Comparison of ENCODE assay signal across 8 cellular contexts in genomic region chr17:41917192-41917591, GRCh38. TPM values are rescaled to one million over a fixed set of nuclear protein-coding genes. Genes with fewer than 3 reads are reported as not detected.
DNase-seq lines count a peak whose midpoint lies in the region; ATAC-seq and TF ChIP-seq lines count a peak whose summit lies in the region.

No MANE protein-coding gene starts in this region.

- peak overlapping the region; percentile 85 for H3K4me2 ChIP-seq in trophoblast cell (ENCODE audit: low read length)

- intact Hi-C loops in esophagus muscularis mucosa (cut with DNase I), result no loop called here

- no peak overlapping the region for H2BK5ac ChIP-seq in trophoblast cell (ENCODE audit: low read depth, low read length, poor library complexity)

- CTCF ChIA-PET in RWPE1 (lab: Yijun Ruan, JAX), result no interaction called here

- TF ChIP-seq CTCF in RWPE1 (conservative IDR thresholded peaks at IDR 0.05; ENCODE audit: low read depth) (no peak), esophagus muscularis mucosa (IDR thresholded peaks at IDR 0.05) (no peak)

- no peak overlapping the region for H4K8ac ChIP-seq in trophoblast cell (ENCODE audit: low read depth, low read length)

- H2BK120ac ChIP-seq in trophoblast cell (ENCODE audit: insufficient read depth, low read length, poor library complexity), result no peak overlapping the region

- H3K4me3 ChIP-seq in GM08714 (ENCODE audit: low read length), result peak overlapping the region; percentile 77
- H3K4me3 ChIP-seq in esophagus muscularis mucosa, result peak overlapping the region; percentile 63 to 99 (median 90)
- H3K4me3 ChIP-seq in trophoblast cell (ENCODE audit: low read depth, low read length), result no peak overlapping the region

- ATAC-seq in HG03280 (IDR thresholded peaks at IDR 0.05; ENCODE audit: unreplicated experiment), result no peak

- H3K9ac ChIP-seq in trophoblast cell (ENCODE audit: low read length), result no peak overlapping the region

- H3K14ac ChIP-seq in trophoblast cell (ENCODE audit: low read length), result no peak overlapping the region

- peaks cover 32% of the 10 kb centered on the region for H3K79me2 ChIP-seq in trophoblast cell (ENCODE audit: control insufficient read depth, insufficient read depth, low read length, poor library complexity)

- TF ChIP-seq POLR2A in esophagus muscularis mucosa (IDR thresholded peaks at IDR 0.05; ENCODE audit: low read depth), result no peak

- no peak overlapping the region for H2AK5ac ChIP-seq in trophoblast cell (ENCODE audit: low read length)

- H3K79me1 ChIP-seq in trophoblast cell (ENCODE audit: low read length), result peaks cover 14% of the 10 kb centered on the region

- DNase-seq in RWPE1 (ENCODE audit: low spot score) (peak; percentile 8), esophagus muscularis mucosa (ENCODE audit: extremely low spot score) (no peak), trophoblast cell (no peak), NCI-H2107 treated with DMSO at 0.1 percent for 48 hours (lab: John Stamatoyannopoulos, UW; ENCODE audit: unreplicated experiment) (no peak), HT-29 (ENCODE audit: low spot score) (no peak), NCI-H2171 treated with DMSO at 0.1 percent for 48 hours (lab: John Stamatoyannopoulos, UW) (no peak)

- H3K4me1 ChIP-seq in esophagus muscularis mucosa (peaks cover 23 to 50% (median 36%) of the 10 kb centered on the region in 4 donors), trophoblast cell (ENCODE audit: control insufficient read depth in 1 of 2, insufficient read depth in 2 of 2, low read length in 2 of 2) (peaks cover 22 to 36% of the 10 kb centered on the region in 2 experiments)

- POLR2A ChIA-PET in RWPE1 (lab: Yijun Ruan, JAX; ENCODE audit: low non-redundant PET), result no interaction called here

- no peaks in the 10 kb centered on the region for H3K27me3 ChIP-seq in esophagus muscularis mucosa
- H3K27me3 ChIP-seq in trophoblast cell (ENCODE audit: insufficient read depth, low read length), result no peaks in the 10 kb centered on the region

- H3K27ac ChIP-seq in RWPE1 (peak overlapping the region; percentile 94), esophagus muscularis mucosa (replicated peaks in 1 of 4) (peak overlapping the region in 3 of 4 donors; percentile 82 to 94 (median 91)), trophoblast cell (ENCODE audit: low read depth, low read length) (no peak overlapping the region)

- H3K36me3 ChIP-seq in esophagus muscularis mucosa, result peaks cover 11 to 22% (median 16%) of the 10 kb centered on the region in 4 donors
- H3K36me3 ChIP-seq in trophoblast cell (ENCODE audit: control insufficient read depth in 1 of 2, insufficient read depth in 2 of 2, low read length in 2 of 2), result peaks cover 12 to 23% of the 10 kb centered on the region in 2 experiments

- H2BK12ac ChIP-seq in trophoblast cell (ENCODE audit: low read length), result no peak overlapping the region

- peak overlapping the region; percentile 95 for H3K4ac ChIP-seq in trophoblast cell (ENCODE audit: low read depth, low read length)

- H3K18ac ChIP-seq in trophoblast cell (ENCODE audit: low read length), result no peak overlapping the region

- H3K9me3 ChIP-seq in esophagus muscularis mucosa (no peaks in the 10 kb centered on the region), trophoblast cell (ENCODE audit: insufficient read depth, low read depth, low read length) (no peaks in the 10 kb centered on the region)

- no peak overlapping the region for H3K23ac ChIP-seq in trophoblast cell (ENCODE audit: low read length)

- H2AFZ ChIP-seq in trophoblast cell (ENCODE audit: insufficient read depth, low read length, poor library complexity), result no peak overlapping the region

- 24% methylated on average over 4 of the region's 4 CpGs for WGBS in esophagus muscularis mucosa
- WGBS in trophoblast cell (ENCODE audit: extremely low coverage, insufficient coverage, insufficient read length), result no CpG with 5 or more reads among the region's 4 CpGs

- H4K12ac ChIP-seq in trophoblast cell (ENCODE audit: low read depth, low read length), result no peak overlapping the region

- H4K91ac ChIP-seq in trophoblast cell (ENCODE audit: low read depth, low read length), result no peak overlapping the region

- no peak for TF ChIP-seq EP300 in esophagus muscularis mucosa (IDR thresholded peaks at IDR 0.05)

RNA-seq across cellular contexts. Expression of gene ACLY, which starts 1.6 kb away (rescaled TPM):
- 10 to 100 TPM; 52.3 to 87.7 (median 71.3) TPM for total RNA-seq in esophagus muscularis mucosa
- 147 TPM in 2 replicates for polyA plus RNA-seq in trophoblast cell (2013)
- total RNA-seq in HT-29 (2014; rRNA removed; shearing (Covaris generic)), result 185 and 194 TPM in 2 replicates

RNA-seq across cellular contexts. Expression of gene ODAD4, which starts 13.2 kb away (rescaled TPM):
- 1 to 10 TPM in 2 of 4 donors, under 1 TPM in 2; 0.33 to 1.7 (median 1.1) TPM for total RNA-seq in esophagus muscularis mucosa
- 0.74 and 0.75 TPM in 2 replicates for polyA plus RNA-seq in trophoblast cell (2013)
- 0.55 and 0.64 TPM in 2 replicates for total RNA-seq in HT-29 (2014; rRNA removed; shearing (Covaris generic))

RNA-seq across cellular contexts. Expression of gene CNP, which starts 49.4 kb away (rescaled TPM):
- 100 to 1,000 TPM in 1 of 4 donors, 10 to 100 TPM in 3; 68.9 to 101 (median 78.5) TPM for total RNA-seq in esophagus muscularis mucosa
- polyA plus RNA-seq in trophoblast cell (2013), result 28.0 and 28.5 TPM in 2 replicates
- 73.2 and 88.3 TPM in 2 replicates for total RNA-seq in HT-29 (2014; rRNA removed; shearing (Covaris generic))

RNA-seq across cellular contexts. Expression of gene KLHL11, which starts 52.0 kb away (rescaled TPM):
- total RNA-seq in esophagus muscularis mucosa, result 10 to 100 TPM; 12.4 to 24.2 (median 17.2) TPM
- polyA plus RNA-seq in trophoblast cell (2013), result 5.1 and 5.2 TPM in 2 replicates
- 23.4 and 25.1 TPM in 2 replicates for total RNA-seq in HT-29 (2014; rRNA removed; shearing (Covaris generic))
